ENCODE assay signal across 13 cellular contexts in the genomic region with DNA sequence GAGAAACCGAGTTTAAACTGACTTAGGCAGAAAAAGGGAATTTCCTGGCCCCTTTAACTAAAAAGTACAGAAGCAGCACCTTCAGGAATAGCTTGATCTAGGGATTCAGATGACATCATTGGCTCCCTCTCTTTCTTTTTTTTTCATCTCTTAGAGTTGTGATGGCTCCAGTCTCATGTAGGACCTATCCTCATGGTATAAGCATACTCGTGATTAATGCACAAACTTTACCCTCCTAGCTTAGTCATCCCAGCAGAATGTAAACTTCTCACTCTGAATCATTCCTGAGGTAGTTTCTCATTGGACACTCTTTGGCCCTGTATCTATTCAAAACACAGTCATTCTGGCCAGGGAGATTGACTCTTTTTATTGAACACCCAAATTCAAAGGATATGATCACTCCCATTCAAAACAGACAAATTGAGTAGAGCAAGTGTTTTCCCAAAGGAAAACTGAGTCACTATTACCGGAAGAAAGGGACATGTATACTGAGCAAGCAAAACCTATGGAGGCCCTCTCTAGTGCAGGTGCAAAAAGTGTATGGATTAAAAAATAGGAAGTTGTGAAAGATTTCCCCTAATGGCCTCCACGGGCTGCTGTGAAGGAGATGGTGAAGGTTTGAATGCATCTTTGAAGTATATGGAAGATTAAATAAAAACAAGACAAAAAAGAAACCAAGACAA. TPM values are rescaled to one million over a fixed set of nuclear protein-coding genes. Genes with fewer than 3 reads are reported as not detected.
DNase-seq lines count a peak whose midpoint lies in the region; TF ChIP-seq lines count a peak whose summit lies in the region.
"Had no signal": no experiment of that assay in that cellular context is flagged by ENCODE, and none has a peak within 500 bp of the region (broad histone marks: within the 10 kb centered on the region; RNA-seq: fewer than 3 reads in every experiment).

No MANE protein-coding gene starts in this region.

- in situ Hi-C loops in astrocyte of the spinal cord (cut with HindIII; ENCODE audit: low sequenced_read_pairs): no loop called here

- no peaks in the 10 kb centered on the region for H3K36me3 ChIP-seq in kidney epithelial cell (ENCODE audit: control insufficient read depth, insufficient read depth, low read length)
- H3K36me3 ChIP-seq: left lung had no signal

- DNase-seq in DMS53 (lab: John Stamatoyannopoulos, UW) (peak; percentile 64), HS-5 (ENCODE audit: low read depth) (peak; percentile 96), astrocyte of the spinal cord (ENCODE audit: low read depth, low spot score) (peak; percentile 89), kidney epithelial cell (ENCODE audit: low read depth) (peak; percentile 59), NCI-H1694 treated with DMSO at 0.1 percent for 48 hours (lab: John Stamatoyannopoulos, UW) (no peak), midbrain (lab: John Stamatoyannopoulos, UW) (no peak), DMS 273 treated with DMSO at 0.1 percent for 48 hours (lab: John Stamatoyannopoulos, UW) (no peak), NCI-H526 (lab: John Stamatoyannopoulos, UW) (no peak)
- DNase-seq: activated T-cell treated with anti-CD3 and anti-CD28 coated beads, Interleukin-2, amount 50 U/mL, for 24 hours; DMS79; effector memory CD8-positive, alpha-beta T cell; KBM-7; left lung had no signal

- no peaks in the 10 kb centered on the region for H3K27me3 ChIP-seq in kidney epithelial cell (ENCODE audit: control insufficient read depth, insufficient read depth, low read length)
- H3K27me3 ChIP-seq: left lung had no signal

- H3K4me3 ChIP-seq in astrocyte of the spinal cord (ENCODE audit: low read depth, low read length): no peak overlapping the region
- H3K4me3 ChIP-seq in kidney epithelial cell (ENCODE audit: low read depth, low read length): no peak overlapping the region
- H3K4me3 ChIP-seq: left lung had no signal

- no peak for TF ChIP-seq CTCF in astrocyte of the spinal cord (IDR thresholded peaks at IDR 0.05; ENCODE audit: low read depth, low read length)
- TF ChIP-seq CTCF in kidney epithelial cell (IDR thresholded peaks at IDR 0.05; ENCODE audit: insufficient read depth, low read length, poor library complexity, severe bottlenecking): no peak

RNA-seq across cellular contexts. Expression of a gene that starts 27.6 kb away (rescaled TPM):
- total RNA-seq in kidney epithelial cell: not detected in 2 replicates
- total RNA-seq: left lung had no signal

Comparison
In these comparisons a context has a peak if more than half of its experiments do, and no peak if none do; other contexts are left out.
1. DNase-seq: peak in DMS53 (single experiment), HS-5 (single experiment), astrocyte of the spinal cord (single experiment) and kidney epithelial cell (single experiment); none in NCI-H1694 treated with DMSO at 0.1 percent for 48 hours (single experiment), midbrain (single experiment), DMS 273 treated with DMSO at 0.1 percent for 48 hours (single experiment) and NCI-H526 (0 of 2).